In the genomic region with DNA sequence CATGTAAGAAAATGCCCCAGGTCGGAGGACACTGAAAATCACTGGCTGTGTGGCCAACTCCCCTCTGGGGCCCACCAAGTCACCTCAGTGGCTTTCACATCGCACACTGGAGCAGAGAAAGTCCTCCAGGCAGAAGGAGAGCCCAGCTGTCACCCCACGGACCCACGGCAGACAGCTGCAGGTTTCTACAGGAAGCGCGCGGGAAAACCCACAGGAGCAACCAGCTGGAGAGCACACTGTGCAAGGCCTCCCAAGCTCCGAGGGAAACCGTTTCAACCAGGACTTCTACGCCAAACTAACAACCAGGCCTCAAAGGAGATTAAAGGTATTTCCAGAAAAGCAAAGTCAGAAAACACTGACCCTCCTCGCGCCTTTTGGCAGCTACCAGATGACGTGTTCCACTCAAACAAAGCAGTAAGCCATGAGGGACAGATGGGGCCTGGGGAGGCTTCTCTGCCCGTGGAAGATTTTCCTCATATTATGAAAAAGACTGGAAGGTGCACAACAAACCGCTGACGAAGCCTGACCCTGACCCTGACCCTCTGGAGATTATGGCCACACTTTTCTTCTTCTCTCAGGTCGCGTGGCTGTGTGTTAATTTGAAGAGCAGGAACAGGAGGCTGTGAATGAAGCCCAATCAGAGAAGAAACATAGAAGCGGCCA, we compare ENCODE assay signal across 19 cellular contexts. TPM values are rescaled to one million over a fixed set of nuclear protein-coding genes. Genes with fewer than 3 reads are reported as not detected.
DNase-seq lines count a peak whose midpoint lies in the region; ATAC-seq and TF ChIP-seq lines count a peak whose summit lies in the region.
"Had no signal": no experiment of that assay in that cellular context is flagged by ENCODE, and none has a peak within 500 bp of the region (broad histone marks: within the 10 kb centered on the region; RNA-seq: fewer than 3 reads in every experiment).

No MANE protein-coding gene starts in this region.

- H3K9ac ChIP-seq in H9 (ENCODE audit: extremely low read depth, insufficient read length, low read length), result no peak overlapping the region

- no peak overlapping the region for H4K91ac ChIP-seq in H9 (ENCODE audit: insufficient read length, low read depth, low read length)

- H3K4me2 ChIP-seq in H9 (ENCODE audit: insufficient read depth, insufficient read length, low read length), result no peak overlapping the region

- H4K8ac ChIP-seq in H9 (replicated peaks; ENCODE audit: insufficient read length, low read depth, low read length), result no peak overlapping the region

- H4K20me1 ChIP-seq in H9 (ENCODE audit: control insufficient read depth, insufficient read depth, insufficient read length), result peaks cover 3% of the 10 kb centered on the region

- no peak overlapping the region for H2AFZ ChIP-seq in H9 (ENCODE audit: low read length)

- no peak for DNase-seq in activated naive CD4-positive, alpha-beta T cell treated with anti-CD3 and anti-CD28 coated beads, Interleukin-2, amount 50 U/mL, for 72 hours (ENCODE audit: low spot score in 2 of 2)
- no peak for DNase-seq in activated naive CD4-positive, alpha-beta T cell treated with anti-CD3 and anti-CD28 coated beads, Interleukin-2, amount 50 U/mL, for 16 hours
- DNase-seq in H9, result no peak
- DNase-seq in central memory CD8-positive, alpha-beta T cell (ENCODE audit: low spot score in 2 of 2), result no peak
- peak in 4 of 5 donors; percentile 35 to 63 (median 50) for DNase-seq in ovary
- no peak for DNase-seq in NCI-H1436 (lab: John Stamatoyannopoulos, UW)
- DNase-seq: ACHN; CD8-positive, alpha-beta T cell; EL; NCI-H1048; NCI-H1694; NCI-H2107; NCI-H446 treated with DMSO at 0.1 percent for 48 hours; NCI-H82; SHP77 had no signal

- H3K27ac ChIP-seq in H9 (ENCODE audit: insufficient read length, low read depth, low read length) (no peak overlapping the region), ovary (peak overlapping the region in 1 of 2 donors; percentile 43)
- H3K27ac ChIP-seq: HL-60 had no signal

- H3K4me3 Mint-ChIP-seq in H9, result no peak overlapping the region
- H3K4me3 Mint-ChIP-seq in central memory CD8-positive, alpha-beta T cell, result no peak overlapping the region
- H3K4me3 Mint-ChIP-seq: CD8-positive, alpha-beta T cell had no signal

- no peaks in the 10 kb centered on the region; the same call in 1 of the 2 replicates for H3K27me3 Mint-ChIP-seq in H9 (ENCODE audit: low read depth)
- no peaks in the 10 kb centered on the region for H3K27me3 Mint-ChIP-seq in central memory CD8-positive, alpha-beta T cell

- H3K36me3 ChIP-seq in ovary, result no peaks in the 10 kb centered on the region

- peaks cover 0 to 7% of the 10 kb centered on the region in 2 experiments; a peak in 1 of 4 replicates for H3K4me1 Mint-ChIP-seq in H9
- H3K4me1 Mint-ChIP-seq in central memory CD8-positive, alpha-beta T cell, result peaks cover 6% of the 10 kb centered on the region

- no peaks in the 10 kb centered on the region for H3K27me3 ChIP-seq in H9 (ENCODE audit: insufficient read depth, low read length)
- H3K27me3 ChIP-seq in ovary, result no peaks in the 10 kb centered on the region

- H3K9me3 ChIP-seq in H9 (ENCODE audit: control insufficient read depth, low read depth, low read length), result no peaks in the 10 kb centered on the region
- H3K9me3 ChIP-seq in ovary, result no peaks in the 10 kb centered on the region

- no peak overlapping the region for H2BK15ac ChIP-seq in H9 (ENCODE audit: low read depth, low read length)

- no peak overlapping the region for H2BK12ac ChIP-seq in H9 (ENCODE audit: insufficient read length, low read depth, low read length)

- TF ChIP-seq CTCF in H9 (conservative IDR thresholded peaks at IDR 0.05) (no peak), ovary (IDR thresholded peaks at IDR 0.05) (no peak)

- H2BK120ac ChIP-seq in H9 (ENCODE audit: low read depth, low read length, poor library complexity, severe bottlenecking), result no peak overlapping the region

- H3K4me1 ChIP-seq in H9 (ENCODE audit: insufficient read depth, low read length), result no peaks in the 10 kb centered on the region
- no peaks in the 10 kb centered on the region for H3K4me1 ChIP-seq in ovary (ENCODE audit: insufficient read depth)

- H2BK20ac ChIP-seq in H9 (ENCODE audit: low read depth, low read length, poor library complexity, severe bottlenecking), result no peak overlapping the region

- H3K9me3 Mint-ChIP-seq in activated naive CD4-positive, alpha-beta T cell treated with anti-CD3 and anti-CD28 coated beads, Interleukin-2, amount 50 U/mL, for 72 hours, result no peaks in the 10 kb centered on the region
- no peaks in the 10 kb centered on the region for H3K9me3 Mint-ChIP-seq in H9
- no peaks in the 10 kb centered on the region for H3K9me3 Mint-ChIP-seq in central memory CD8-positive, alpha-beta T cell
- H3K9me3 Mint-ChIP-seq: CD8-positive, alpha-beta T cell had no signal

- no peak overlapping the region for H2BK5ac ChIP-seq in H9 (ENCODE audit: insufficient read length, low read length)

- TF ChIP-seq EP300 in ovary (IDR thresholded peaks at IDR 0.05), result no peak

- H3T11ph ChIP-seq in H9 (ENCODE audit: low read length), result no peak overlapping the region

- intact Hi-C loops in ovary (cut with DNase I), result no loop called here

- peaks cover 3% of the 10 kb centered on the region for H3K79me1 ChIP-seq in H9 (ENCODE audit: insufficient read depth, low read depth, low read length, poor library complexity, severe bottlenecking)

- no peak overlapping the region for H3K56ac ChIP-seq in H9 (ENCODE audit: insufficient read length, low read depth, low read length)

- WGBS in H9 (ENCODE audit: extremely low coverage, insufficient read length, low lambda C conversion rate), result no CpG with 5 or more reads among the region's 19 CpGs
- 37 to 64% (median 37%) methylated on average over 19 of the region's 19 CpGs for WGBS in ovary, 3 donors

- no peak overlapping the region for H3K4me3 ChIP-seq in ovary

- no peak for TF ChIP-seq POLR2A in ovary (IDR thresholded peaks at IDR 0.05)

- H3K14ac ChIP-seq in H9 (ENCODE audit: insufficient read depth, low read length), result no peak overlapping the region

- no peak overlapping the region for H2AK5ac ChIP-seq in H9 (ENCODE audit: insufficient read length, low read length)

- no peak overlapping the region for H3K18ac ChIP-seq in H9 (ENCODE audit: insufficient read length, low read depth, low read length)

- no peak overlapping the region for H4K5ac ChIP-seq in H9 (ENCODE audit: insufficient read length, low read depth, low read length)

- H3K27ac Mint-ChIP-seq in activated naive CD4-positive, alpha-beta T cell treated with anti-CD3 and anti-CD28 coated beads, Interleukin-2, amount 50 U/mL, for 72 hours, result peak overlapping the region; percentile 17 to 72
- H3K27ac Mint-ChIP-seq in H9, result peak overlapping the region; percentile 37 to 47 (median 41); a peak in 6 of 7 replicates
- peak overlapping the region; percentile 6 for H3K27ac Mint-ChIP-seq in central memory CD8-positive, alpha-beta T cell (ENCODE audit: low read depth)
- H3K27ac Mint-ChIP-seq: CD8-positive, alpha-beta T cell had no signal

- peaks cover 11% of the 10 kb centered on the region; the same call in 1 of the 2 replicates for H3K79me2 ChIP-seq in H9 (ENCODE audit: insufficient read depth, low read length)

- H3K4ac ChIP-seq in H9 (ENCODE audit: low read depth, low read length), result no peak overlapping the region

- H3K36me3 Mint-ChIP-seq in activated naive CD4-positive, alpha-beta T cell treated with anti-CD3 and anti-CD28 coated beads, Interleukin-2, amount 50 U/mL, for 72 hours, result peaks cover 0 to 31% of the 10 kb centered on the region in 2 donors
- H3K36me3 Mint-ChIP-seq in H9 (ENCODE audit: insufficient read depth in 1 of 3, low read depth in 3 of 3), result peaks cover 52 to 89% (median 87%) of the 10 kb centered on the region in 3 experiments; a peak in 6 of 7 replicates
- peaks cover 35% of the 10 kb centered on the region for H3K36me3 Mint-ChIP-seq in central memory CD8-positive, alpha-beta T cell (ENCODE audit: insufficient read depth)

- no peaks in the 10 kb centered on the region for H3K23me2 ChIP-seq in H9 (ENCODE audit: insufficient read length, low read depth, low read length, poor library complexity, severe bottlenecking)

- ATAC-seq in activated naive CD4-positive, alpha-beta T cell treated with anti-CD3 and anti-CD28 coated beads, Interleukin-2, amount 50 U/mL, for 72 hours, result no peak
- ATAC-seq in central memory CD8-positive, alpha-beta T cell (replicated peaks; ENCODE audit: extremely low read depth, poor library complexity, severe bottlenecking), result no peak
- ATAC-seq in GM18909 (IDR thresholded peaks at IDR 0.05; ENCODE audit: poor library complexity, unreplicated experiment), result no peak
- no peak for ATAC-seq in HG03045 (IDR thresholded peaks at IDR 0.05; ENCODE audit: unreplicated experiment)
- ATAC-seq: CD8-positive, alpha-beta T cell; Panc1 had no signal

- H3K23ac ChIP-seq in H9 (ENCODE audit: insufficient read length, low read depth, low read length), result no peak overlapping the region

RNA-seq across cellular contexts. Expression of gene WDR4, which starts 21.0 kb away (rescaled TPM):
- 10 to 100 TPM; 25.6 to 38.7 TPM for total RNA-seq in activated naive CD4-positive, alpha-beta T cell treated with anti-CD3 and anti-CD28 coated beads, Interleukin-2, amount 50 U/mL, for 72 hours
- total RNA-seq in H9 (2021) (53.0 and 54.4 TPM in 2 replicates), ovary (10 to 100 TPM in 6 of 7 donors, 1 to 10 TPM in 1; 6.0 to 33.1 (median 16.6) TPM)
- polyA plus RNA-seq in ovary, result 1 to 10 TPM; 3.2 to 9.3 TPM

RNA-seq across cellular contexts. Expression of gene NDUFV3, which starts 34.8 kb away (rescaled TPM):
- total RNA-seq in activated naive CD4-positive, alpha-beta T cell treated with anti-CD3 and anti-CD28 coated beads, Interleukin-2, amount 50 U/mL, for 72 hours, result 10 to 100 TPM; 25.3 to 25.7 TPM
- total RNA-seq in H9 (2021), result 32.6 and 35.6 TPM in 2 replicates
- 10 to 100 TPM; 32.0 to 41.6 (median 37.8) TPM for total RNA-seq in ovary
- polyA plus RNA-seq in ovary, result 10 to 100 TPM; 24.9 to 51.4 TPM

Comparison
In these comparisons a context has a peak if more than half of its experiments do, and no peak if none do; other contexts are left out.
1. DNase-seq: peak in ovary (4 of 5); none in activated naive CD4-positive, alpha-beta T cell treated with anti-CD3 and anti-CD28 coated beads, Interleukin-2, amount 50 U/mL, for 72 hours (0 of 2), activated naive CD4-positive, alpha-beta T cell treated with anti-CD3 and anti-CD28 coated beads, Interleukin-2, amount 50 U/mL, for 16 hours (single experiment), H9 (single experiment), central memory CD8-positive, alpha-beta T cell (0 of 2) and NCI-H1436 (single experiment).
2. Peak in every context shown above with its lines, with median percentiles within 50 percentile points of each other: H3K27ac Mint-ChIP-seq.